23 cellular contexts compared by ENCODE assay signal in genomic region chr13:23557043-23557442, GRCh38. TPM values are rescaled to one million over a fixed set of nuclear protein-coding genes. Genes with fewer than 3 reads are reported as not detected.
A peak's percentile ranks its signal among the peaks of the same experiment; 100 is the strongest.
DNase-seq lines count a peak whose midpoint lies in the region; ATAC-seq, FAIRE-seq and TF ChIP-seq lines count a peak whose summit lies in the region.
"Had no signal": no experiment of that assay in that cellular context is flagged by ENCODE, and none has a peak within 500 bp of the region (broad histone marks: within the 10 kb centered on the region; RNA-seq: fewer than 3 reads in every experiment).

No MANE protein-coding gene starts in this region.

- no peak for TF ChIP-seq POLR2A in GM12891 (IDR thresholded peaks at IDR 0.05; ENCODE audit: low read depth, low read length)
- TF ChIP-seq POLR2A in IMR-90 (IDR thresholded peaks at IDR 0.05; ENCODE audit: low read depth, low read length): no peak
- TF ChIP-seq POLR2A in esophagus muscularis mucosa (IDR thresholded peaks at IDR 0.05; ENCODE audit: low read depth): no peak
- no peak for TF ChIP-seq POLR2A in thyroid gland (IDR thresholded peaks at IDR 0.05)

- peak overlapping the region; percentile 37; the same call in 1 of the 2 replicates for H3K4ac ChIP-seq in IMR-90 (ENCODE audit: low read depth, low read length)

- no TSS peak for BruUV-seq in IMR-90 (replicated peaks; lab: Mats Ljungman, UMichigan)

- H4K91ac ChIP-seq in IMR-90 (ENCODE audit: insufficient read depth, low read depth, low read length): peak overlapping the region; percentile 24; the same call in 1 of the 2 replicates

- no peaks in the 10 kb centered on the region for H3K27me3 ChIP-seq in IMR-90 (ENCODE audit: control insufficient read depth, insufficient read depth, low read length)
- H3K27me3 ChIP-seq in esophagus muscularis mucosa: no peaks in the 10 kb centered on the region
- H3K27me3 ChIP-seq in thyroid gland: no peaks in the 10 kb centered on the region
- H3K27me3 ChIP-seq: BE2C; BLaER1 treated with 17β-estradiol and CSF1 and Interleukin-3, amounts not matched to agents 10 nM and 100 nM had no signal

- POLR2A ChIA-PET in IMR-90 (lab: Charles Lee; ENCODE audit: unreplicated experiment): no interaction called here

- peak overlapping the region; percentile 95; the same call in 1 of the 2 replicates for H2BK20ac ChIP-seq in IMR-90 (ENCODE audit: low read depth, low read length)

- no peak for DNase-seq in GM12891 (ENCODE audit: insufficient read length, low spot score)
- DNase-seq in IMR-90: no peak
- DNase-seq in esophagus muscularis mucosa (ENCODE audit: extremely low spot score): peak; percentile 85
- no peak for DNase-seq in activated CD8-positive, alpha-beta memory T cell treated with anti-CD3 and anti-CD28 coated beads, Interleukin-2, amount 50 U/mL, for 4 hours
- DNase-seq in thyroid gland: no peak
- no peak for DNase-seq in NCI-H128 (lab: John Stamatoyannopoulos, UW; ENCODE audit: unreplicated experiment)
- DNase-seq: 8988T; ACHN; AML-193; BE2C; CD4-positive, alpha-beta T cell; CD8-positive, alpha-beta memory T cell; DMS 273 treated with DMSO at 0.1 percent for 48 hours; DMS79; EL; GDM1 had no signal

- ATAC-seq in IMR-90 (ENCODE audit: low read depth): no peak
- ATAC-seq: A549, GM23338 had no signal

- 0 out of 4 replicates have a peak, but pooled peaks cover 0 to 11% of the 10 kb centered on the region in 2 experiments for H3K79me1 ChIP-seq in IMR-90 (ENCODE audit: low read depth in 1 of 2, low read length in 2 of 2)

- H3K9ac ChIP-seq in IMR-90 (ENCODE audit: low read depth, low read length): no peak overlapping the region
- H3K9ac ChIP-seq: BLaER1 treated with 17β-estradiol and CSF1 and Interleukin-3, amounts not matched to agents 10 nM and 100 nM had no signal

- H3K18ac ChIP-seq in IMR-90 (ENCODE audit: low read depth, low read length): peak overlapping the region; percentile 15; the same call in 1 of the 2 replicates

- peak overlapping the region; percentile 92 for H2AK5ac ChIP-seq in IMR-90 (ENCODE audit: low read depth, low read length)

- H3K4me1 ChIP-seq in IMR-90 (ENCODE audit: control insufficient read depth, insufficient read depth, low read length) (peaks cover 7% of the 10 kb centered on the region), esophagus muscularis mucosa (peaks cover 12 to 19% (median 16%) of the 10 kb centered on the region in 4 donors), thyroid gland (peaks cover 4 to 22% of the 10 kb centered on the region in 2 donors)

- in situ Hi-C loops in IMR-90 (cut with MboI; ENCODE audit: low sequenced_read_pairs): no loop called here

- H3K9me1 ChIP-seq in IMR-90 (ENCODE audit: insufficient read depth, low read length): peaks cover 28% of the 10 kb centered on the region

- H2BK120ac ChIP-seq in IMR-90 (ENCODE audit: low read depth, low read length): peak overlapping the region; percentile 41; the same call in 1 of the 2 replicates

- peak overlapping the region; percentile 88 for H2BK5ac ChIP-seq in IMR-90 (ENCODE audit: low read depth, low read length, poor library complexity, severe bottlenecking)

- H3K14ac ChIP-seq in IMR-90 (replicated peaks; ENCODE audit: low read depth, low read length): peak overlapping the region; percentile 3

- no peaks in the 10 kb centered on the region for H4K20me1 ChIP-seq in IMR-90 (ENCODE audit: insufficient read depth, low read length)
- H4K20me1 ChIP-seq: BLaER1 treated with 17β-estradiol and CSF1 and Interleukin-3, amounts not matched to agents 10 nM and 100 nM had no signal

- WGBS in IMR-90 (ENCODE audit: extremely low coverage in 2 of 2, insufficient read length in 1 of 2), 2 experiments: 93 to 100% methylated on average over 1 to 5 of the region's 5 CpGs
- WGBS in esophagus muscularis mucosa: 87% methylated on average over 5 of the region's 5 CpGs
- 93 to 96% methylated on average over 5 of the region's 5 CpGs for WGBS in thyroid gland, 2 donors

- intact Hi-C loops in IMR-90 (cut with micrococcal nuclease) (no loop called here), esophagus muscularis mucosa (cut with DNase I) (no loop called here), thyroid gland (cut with DNase I) (no loop called here)

- H3K23ac ChIP-seq in IMR-90 (ENCODE audit: low read depth, low read length): no peak overlapping the region

- H2BK15ac ChIP-seq in IMR-90 (ENCODE audit: low read depth, low read length): peak overlapping the region; percentile 98

- H3K4me3 ChIP-seq in IMR-90 (ENCODE audit: insufficient read depth, low read depth, low read length): no peak overlapping the region
- H3K4me3 ChIP-seq in esophagus muscularis mucosa: no peak overlapping the region
- no peak overlapping the region for H3K4me3 ChIP-seq in thyroid gland (replicated peaks in 1 of 3)
- H3K4me3 ChIP-seq: A549; BLaER1 treated with 17β-estradiol and CSF1 and Interleukin-3, amounts not matched to agents 10 nM and 100 nM; GM23338; HAP-1 had no signal

- peak overlapping the region; percentile 48 to 85; a peak in 1 of 4 replicates for H4K8ac ChIP-seq in IMR-90 (ENCODE audit: low read depth in 2 of 2, low read length in 2 of 2)

- H3K27ac ChIP-seq in IMR-90 (ENCODE audit: insufficient read depth, low read length): no peak overlapping the region
- H3K27ac ChIP-seq in esophagus muscularis mucosa (replicated peaks in 1 of 4): no peak overlapping the region
- H3K27ac ChIP-seq in thyroid gland: no peak overlapping the region

- H3K4me2 ChIP-seq in IMR-90 (ENCODE audit: low read depth, low read length): no peak overlapping the region
- H3K4me2 ChIP-seq: A549; BLaER1 treated with 17β-estradiol and CSF1 and Interleukin-3, amounts not matched to agents 10 nM and 100 nM; GM23338 had no signal

- CTCF ChIA-PET in IMR-90 (lab: Yijun Ruan, JAX): no interaction called here

- H3K56ac ChIP-seq in IMR-90 (ENCODE audit: extremely low read depth, insufficient read depth, low read length): no peak overlapping the region

- TF ChIP-seq CTCF in IMR-90 (conservative IDR thresholded peaks at IDR 0.05; ENCODE audit: low read depth, low read length) (no peak), esophagus muscularis mucosa (IDR thresholded peaks at IDR 0.05) (no peak), thyroid gland (IDR thresholded peaks at IDR 0.05) (no peak)

- no peaks in the 10 kb centered on the region for H3K9me3 ChIP-seq in IMR-90 (ENCODE audit: control insufficient read depth, insufficient read depth, low read length)
- no peaks in the 10 kb centered on the region for H3K9me3 ChIP-seq in esophagus muscularis mucosa
- H3K9me3 ChIP-seq in thyroid gland: no peaks in the 10 kb centered on the region
- H3K9me3 ChIP-seq: A549; BE2C; BLaER1 treated with 17β-estradiol and CSF1 and Interleukin-3, amounts not matched to agents 10 nM and 100 nM; HAP-1 had no signal

- dilution Hi-C loops in IMR-90 (cut with HindIII; ENCODE audit: low sequenced_read_pairs, unreplicated experiment): no loop called here

- peak; percentile 84 for FAIRE-seq in GM12891 (lab: Jason Lieb, UNC)
- FAIRE-seq: A549, D721Med, GM19239, H54 had no signal

- H3K36me3 ChIP-seq in IMR-90 (ENCODE audit: control insufficient read depth, insufficient read depth, low read length) (no peaks in the 10 kb centered on the region), esophagus muscularis mucosa (no peaks in the 10 kb centered on the region), thyroid gland (no peaks in the 10 kb centered on the region)
- H3K36me3 ChIP-seq: BE2C; BLaER1 treated with 17β-estradiol and CSF1 and Interleukin-3, amounts not matched to agents 10 nM and 100 nM; HAP-1 had no signal

- 0 out of 2 replicates have a peak overlapping the region, but pooled peaks have one; percentile 28 for H4K5ac ChIP-seq in IMR-90 (ENCODE audit: low read depth, low read length)

- H2AFZ ChIP-seq in IMR-90 (replicated peaks; ENCODE audit: low read length, poor library complexity): no peak overlapping the region
- H2AFZ ChIP-seq: GM23338 had no signal

- TF ChIP-seq EP300 in esophagus muscularis mucosa (IDR thresholded peaks at IDR 0.05): no peak

- no peak overlapping the region for H2AK9ac ChIP-seq in IMR-90 (replicated peaks; ENCODE audit: low read depth, low read length, poor library complexity)

- no peak for TF ChIP-seq RAD21 in IMR-90 (IDR thresholded peaks at IDR 0.05; ENCODE audit: low read length)

TF ChIP-seq in GM12891, 5 proteins besides CTCF, POLR2A, EP300 and RAD21:
- TF ChIP-seq SPI1 (IDR thresholded peaks at IDR 0.05; ENCODE audit: low read depth, low read length) (no peak), POLR2AphosphoS5 (IDR thresholded peaks at IDR 0.05; ENCODE audit: low read depth, low read length) (no peak), TAF1 (IDR thresholded peaks at IDR 0.05; ENCODE audit: low read depth, low read length) (no peak), POU2F2 (IDR thresholded peaks at IDR 0.05; ENCODE audit: low read depth, low read length) (no peak), PAX5 (IDR thresholded peaks at IDR 0.05; ENCODE audit: insufficient read depth, low read length, severe bottlenecking) (no peak)

TF ChIP-seq in IMR-90, 13 proteins besides CTCF, POLR2A, EP300 and RAD21 (continues in another document):
- no peak for TF ChIP-seq CHD1 (IDR thresholded peaks at IDR 0.05; ENCODE audit: low read depth, low read length)
- no peak for TF ChIP-seq FOS (IDR thresholded peaks at IDR 0.05; ENCODE audit: low read depth, low read length)
- no peak for TF ChIP-seq ELK1 (IDR thresholded peaks at IDR 0.05; ENCODE audit: borderline replicate concordance, low read depth, low read length)
- TF ChIP-seq RFX5 (IDR thresholded peaks at IDR 0.05; ENCODE audit: low read depth, low read length): no peak
- no peak for TF ChIP-seq SMC3 (IDR thresholded peaks at IDR 0.05; ENCODE audit: low read depth, low read length)
- TF ChIP-seq CEBPB (IDR thresholded peaks at IDR 0.05; ENCODE audit: low read depth, low read length): no peak
- TF ChIP-seq MXI1 (IDR thresholded peaks at IDR 0.05; ENCODE audit: borderline replicate concordance, low read depth, low read length): no peak
- TF ChIP-seq MAFK (IDR thresholded peaks at IDR 0.05; ENCODE audit: low read depth, low read length): no peak
- no peak for TF ChIP-seq BHLHE40 (IDR thresholded peaks at IDR 0.05; ENCODE audit: low read depth, low read length)

RNA-seq across cellular contexts. Expression of gene TNFRSF19, which starts 13.2 kb away (rescaled TPM):
- polyA plus RNA-seq in GM12891 (2012; ENCODE audit: low read depth, missing spikeins): 19.6 TPM
- total RNA-seq in IMR-90 (2012; rRNA removed): 18.6 and 21.9 TPM in 2 replicates
- 19.8 and 26.3 TPM in 2 replicates for polyA plus RNA-seq in IMR-90 (2012; rRNA removed)
- 22.9 and 37.5 TPM in 2 replicates for polyA plus RNA-seq in IMR-90 (2012; cell fraction: cytosol; rRNA removed)
- 17.5 and 57.8 TPM in 2 replicates for polyA plus RNA-seq in IMR-90 (2012; cell fraction: nucleus; rRNA removed; ENCODE audit: low replicate concordance)
- total RNA-seq in esophagus muscularis mucosa: 1 to 10 TPM; 3.2 to 5.6 (median 5.0) TPM
- total RNA-seq in thyroid gland: 1 to 10 TPM; 4.9 to 9.2 (median 7.7) TPM
- total RNA-seq: CD4-positive, alpha-beta T cell; CD8-positive, alpha-beta memory T cell had no signal
- polyA plus RNA-seq: CD8-positive, alpha-beta memory T cell had no signal
